9 cellular contexts compared by ENCODE assay signal in genomic region chr1:205344010-205344808, GRCh38. TPM values are rescaled to one million over a fixed set of nuclear protein-coding genes. Genes with fewer than 3 reads are reported as not detected.
DNase-seq lines count a peak whose midpoint lies in the region; ATAC-seq, FAIRE-seq and TF ChIP-seq lines count a peak whose summit lies in the region.
"Had no signal": no experiment of that assay in that cellular context is flagged by ENCODE, and none has a peak within 500 bp of the region (broad histone marks: within the 10 kb centered on the region; RNA-seq: fewer than 3 reads in every experiment).

No MANE protein-coding gene starts in this region.

- no peak for DNase-seq in IMR-90
- DNase-seq in WTC11 (ENCODE audit: low spot score), result peak; percentile 66
- peak; percentile 35 for DNase-seq in central memory CD4-positive, alpha-beta T cell
- peak; percentile 59 for DNase-seq in HepG2 (ENCODE audit: low spot score)
- peak; percentile 18 to 39 for DNase-seq in stimulated activated CD8-positive, alpha-beta memory T cell treated with anti-CD3 and anti-CD28 coated beads, Interleukin-15, amount 100 ng/mL, for 4 hours (ENCODE audit: low read depth in 2 of 2)
- no peak for DNase-seq in ureter (ENCODE audit: low spot score)
- no peak for DNase-seq in cortex of kidney (lab: John Stamatoyannopoulos, UW)

- H3K9me3 ChIP-seq in IMR-90 (ENCODE audit: control insufficient read depth, insufficient read depth, low read length), result no peaks in the 10 kb centered on the region; the same call in 1 of the 2 replicates
- H3K9me3 ChIP-seq in HepG2 (ENCODE audit: low read length), result no peaks in the 10 kb centered on the region

- H2AFZ ChIP-seq in IMR-90 (replicated peaks; ENCODE audit: low read length, poor library complexity), result peak overlapping the region; percentile 68
- no peak overlapping the region for H2AFZ ChIP-seq in HepG2 (ENCODE audit: low read length)

- H3K4me1 Mint-ChIP-seq in WTC11, result peaks cover 32% of the 10 kb centered on the region

- H3K27me3 ChIP-seq in IMR-90 (ENCODE audit: control insufficient read depth, insufficient read depth, low read length), result peaks cover 81% of the 10 kb centered on the region
- peaks cover 16 to 76% of the 10 kb centered on the region in 2 experiments for H3K27me3 ChIP-seq in HepG2 (ENCODE audit: control insufficient read depth in 1 of 2, insufficient read depth in 2 of 2, low read length in 2 of 2)

- no peaks in the 10 kb centered on the region for H3K9me1 ChIP-seq in IMR-90 (ENCODE audit: insufficient read depth, low read length)

- no peak overlapping the region for H2AK5ac ChIP-seq in IMR-90 (ENCODE audit: low read depth, low read length)

- TF ChIP-seq CTCF in IMR-90 (conservative IDR thresholded peaks at IDR 0.05; ENCODE audit: low read depth, low read length) (no peak), WTC11 (IDR thresholded peaks at IDR 0.05) (no peak), HepG2 (CRISPR knock-in tag; IDR thresholded peaks at IDR 0.05) (no peak)

- no TSS peak for BruUV-seq in IMR-90 (replicated peaks; lab: Mats Ljungman, UMichigan)
- BruUV-seq in HepG2 (replicated peaks; lab: Mats Ljungman, UMichigan), result no TSS peak

- H3K4me3 ChIP-seq in IMR-90 (ENCODE audit: insufficient read depth, low read depth, low read length) (no peak overlapping the region; the same call in 1 of the 2 replicates), HepG2 (replicated peaks in 1 of 3; ENCODE audit: insufficient read depth in 1 of 3, low read depth in 2 of 3, low read length in 3 of 3) (peak overlapping the region in 1 of 3 experiments; percentile 52; a peak in 1 of 6 replicates)

- H3K36me3 Mint-ChIP-seq in WTC11, result no peaks in the 10 kb centered on the region

- H3K27ac ChIP-seq in IMR-90 (ENCODE audit: insufficient read depth, low read length), result no peak overlapping the region
- H3K27ac ChIP-seq in HepG2 (ENCODE audit: extremely low read length, insufficient read depth, low read length), result no peak overlapping the region

- intact Hi-C loops in IMR-90 (cut with micrococcal nuclease), result no loop called here
- intact Hi-C loops in HepG2 (cut with micrococcal nuclease; ENCODE audit: unreplicated experiment), result no loop called here

- no peak overlapping the region for H2BK15ac ChIP-seq in IMR-90 (ENCODE audit: low read depth, low read length)

- H3K27ac Mint-ChIP-seq in WTC11, result no peak overlapping the region

- no peak overlapping the region for H3K23ac ChIP-seq in IMR-90 (ENCODE audit: low read depth, low read length)

- no peak overlapping the region for H4K8ac ChIP-seq in IMR-90 (ENCODE audit: low read depth in 2 of 2, low read length in 2 of 2)

- no peak overlapping the region for H4K91ac ChIP-seq in IMR-90 (ENCODE audit: insufficient read depth, low read depth, low read length)

- no peaks in the 10 kb centered on the region for H3K36me3 ChIP-seq in IMR-90 (ENCODE audit: control insufficient read depth, insufficient read depth, low read length)
- H3K36me3 ChIP-seq in HepG2 (replicated peaks in 1 of 2; ENCODE audit: control insufficient read depth in 1 of 2, insufficient read depth in 2 of 2, low read length in 2 of 2), result no peaks in the 10 kb centered on the region

- TF ChIP-seq EP300 in HepG2 (IDR thresholded peaks at IDR 0.05; ENCODE audit: low read depth in 2 of 2, low read length in 2 of 2), result no peak
- no peak for TF ChIP-seq EP300 in HepG2 (CRISPR knock-in tag; IDR thresholded peaks at IDR 0.05; ENCODE audit: borderline replicate concordance)

- H3K4me1 ChIP-seq in IMR-90 (ENCODE audit: control insufficient read depth, insufficient read depth, low read length) (no peaks in the 10 kb centered on the region), HepG2 (ENCODE audit: insufficient read depth, low read length) (peaks cover 9% of the 10 kb centered on the region)

- no peak overlapping the region for H3K56ac ChIP-seq in IMR-90 (ENCODE audit: extremely low read depth, insufficient read depth, low read length)

- POLR2A ChIA-PET in IMR-90 (lab: Charles Lee; ENCODE audit: unreplicated experiment) (no interaction called here), WTC11 (lab: Charles Lee) (no interaction called here), HepG2 (lab: Yijun Ruan, JAX) (no interaction called here)

- TF ChIP-seq RAD21 in IMR-90 (IDR thresholded peaks at IDR 0.05; ENCODE audit: low read length) (no peak), HepG2 (CRISPR knock-in tag; IDR thresholded peaks at IDR 0.05) (no peak)

- H3K4me2 ChIP-seq in IMR-90 (ENCODE audit: low read depth, low read length), result peak overlapping the region; percentile 65; the same call in 1 of the 2 replicates
- peak overlapping the region; percentile 53 for H3K4me2 ChIP-seq in HepG2 (ENCODE audit: low read depth, low read length)

- H3K79me1 ChIP-seq in IMR-90 (ENCODE audit: low read depth in 1 of 2, low read length in 2 of 2), result no peaks in the 10 kb centered on the region

- no peak overlapping the region for H3K9ac ChIP-seq in IMR-90 (ENCODE audit: low read depth, low read length)
- no peak overlapping the region for H3K9ac ChIP-seq in HepG2 (ENCODE audit: insufficient read depth, low read depth, low read length)

- dilution Hi-C loops in IMR-90 (cut with HindIII; ENCODE audit: low sequenced_read_pairs, unreplicated experiment), result no loop called here

- no peaks in the 10 kb centered on the region for H3K79me2 ChIP-seq in HepG2 (ENCODE audit: insufficient read depth, low read length)

- H3K18ac ChIP-seq in IMR-90 (ENCODE audit: low read depth, low read length), result no peak overlapping the region

- H3K4ac ChIP-seq in IMR-90 (ENCODE audit: low read depth, low read length), result no peak overlapping the region

- no peaks in the 10 kb centered on the region for H3K9me3 Mint-ChIP-seq in WTC11

- H2BK5ac ChIP-seq in IMR-90 (ENCODE audit: low read depth, low read length, poor library complexity, severe bottlenecking), result no peak overlapping the region

- no peak for TF ChIP-seq POLR2A in IMR-90 (IDR thresholded peaks at IDR 0.05; ENCODE audit: low read depth, low read length)
- TF ChIP-seq POLR2A in HepG2 (IDR thresholded peaks at IDR 0.05; ENCODE audit: insufficient read depth in 1 of 2, low read depth in 2 of 2, low read length in 2 of 2), result no peak

- H2BK120ac ChIP-seq in IMR-90 (ENCODE audit: low read depth, low read length), result no peak overlapping the region

- 25% methylated on average over 4 of the region's 63 CpGs; no CpG with 5 or more reads in 1 of the 2 experiments for WGBS in IMR-90 (ENCODE audit: extremely low coverage in 2 of 2, insufficient read length in 1 of 2), 2 experiments
- WGBS in HepG2 (ENCODE audit: low lambda C conversion rate), result 3% methylated on average over 7 of the region's 63 CpGs

- H2BK20ac ChIP-seq in IMR-90 (ENCODE audit: low read depth, low read length), result no peak overlapping the region

- H2AK9ac ChIP-seq in IMR-90 (replicated peaks; ENCODE audit: low read depth, low read length, poor library complexity), result no peak overlapping the region

- FAIRE-seq in HepG2 (lab: Jason Lieb, UNC), result no peak
- FAIRE-seq: islet of Langerhans had no signal

- H4K5ac ChIP-seq in IMR-90 (ENCODE audit: low read depth, low read length), result no peak overlapping the region

- H3K14ac ChIP-seq in IMR-90 (replicated peaks; ENCODE audit: low read depth, low read length), result no peak overlapping the region

- peak overlapping the region; percentile 72 for H3K4me3 Mint-ChIP-seq in WTC11

- CTCF ChIA-PET in IMR-90 (lab: Yijun Ruan, JAX), result interaction anchor here (0.9 kb wide), 2 partner anchors 10 to 73 kb away, joined by 3 to 4 read pairs; no protein-coding TSS in a partner anchor
- CTCF ChIA-PET in WTC11 (lab: Charles Lee), result interaction anchor here (1.3 to 3.3 kb wide), 6 partner anchors 8 to 141 kb away, joined by 3 to 20 read pairs (median 8); no protein-coding TSS in a partner anchor
- CTCF ChIA-PET in HepG2 (lab: Yijun Ruan, JAX; ENCODE audit: low intra/inter-chr PET ratio, low total read pairs), result interaction anchor here (1.0 kb wide), 1 partner anchor 9 kb away, joined by 3 read pairs; no protein-coding TSS in a partner anchor

- in situ Hi-C loops in IMR-90 (cut with MboI; ENCODE audit: low sequenced_read_pairs) (no loop called here), HepG2 (cut with HindIII; ENCODE audit: extremely low pct_ligation_motif_present, low pct_unique_long_range_greater_than_20kb) (no loop called here)

- ATAC-seq in IMR-90 (ENCODE audit: low read depth) (peak; percentile 60), WTC11 (peak; percentile 57), HepG2 (peak; percentile 83), GM21526 (IDR thresholded peaks at IDR 0.05; ENCODE audit: low FRiP score, unreplicated experiment) (no peak)

- peaks cover 56% of the 10 kb centered on the region for H3K27me3 Mint-ChIP-seq in WTC11 (ENCODE audit: low read depth)

- H4K20me1 ChIP-seq in IMR-90 (ENCODE audit: insufficient read depth, low read length), result no peaks in the 10 kb centered on the region
- H4K20me1 ChIP-seq in HepG2 (ENCODE audit: insufficient read depth, low read length), result no peaks in the 10 kb centered on the region

RNA-seq across cellular contexts. Expression of gene KLHDC8A, which starts 12.5 kb away (rescaled TPM):
- total RNA-seq in IMR-90 (2012; rRNA removed) (not detected in 2 replicates), WTC11 (2021) (1.6 to 1.7 TPM (median 1.7 TPM) in 3 replicates), HepG2 (2016; rRNA removed; fragmentation: Illumina TruSeq; extraction: Trizol) (not detected in 2 replicates), ureter (not detected)
- polyA plus RNA-seq in IMR-90 (2012; rRNA removed) (not detected in 2 replicates), HepG2 (2011; rRNA removed) (not detected in 2 replicates)
- polyA plus RNA-seq in IMR-90 (2012; cell fraction: cytosol; rRNA removed), result 0.01 TPM in 1 of 2 replicates, not detected in the other
- 0.02 TPM in 1 of 2 replicates, not detected in the other for polyA plus RNA-seq in IMR-90 (2012; cell fraction: nucleus; rRNA removed; ENCODE audit: low replicate concordance)
- total RNA-seq in HepG2 (2016; cell fraction: cytosol; rRNA removed; fragmentation: Illumina TruSeq; extraction: Trizol; ENCODE audit: low read depth), result not detected in 2 replicates
- not detected in 2 replicates for total RNA-seq in HepG2 (2016; cell fraction: insoluble cytoplasmic fraction; rRNA removed; fragmentation: Illumina TruSeq; extraction: Trizol)
- not detected in 2 replicates for total RNA-seq in HepG2 (2016; cell fraction: membrane; rRNA removed; fragmentation: Illumina TruSeq; extraction: Trizol)
- not detected in 2 replicates for total RNA-seq in HepG2 (2016; cell fraction: nucleus; rRNA removed; fragmentation: Illumina TruSeq; extraction: Trizol)
- polyA plus RNA-seq in HepG2 (2011; cell fraction: cytosol; rRNA removed), result not detected in 2 replicates
- not detected in 2 replicates for polyA plus RNA-seq in HepG2 (2011; cell fraction: nucleus; rRNA removed)
- polyA plus RNA-seq in HepG2 (2012), result not detected in 2 replicates
- not detected in 2 replicates for polyA plus RNA-seq in HepG2 (2016; cell fraction: cytosol; fragmentation: Illumina TruSeq; extraction: Trizol; ENCODE audit: low read depth)
- polyA plus RNA-seq in HepG2 (2016; cell fraction: insoluble cytoplasmic fraction; fragmentation: Illumina TruSeq; extraction: Trizol; ENCODE audit: low read depth), result not detected in 2 replicates
- polyA plus RNA-seq in HepG2 (2016; cell fraction: membrane; fragmentation: Illumina TruSeq; extraction: Trizol; ENCODE audit: low read depth), result not detected in 2 replicates
- polyA plus RNA-seq in HepG2 (2016; cell fraction: nucleus; fragmentation: Illumina TruSeq; extraction: Trizol; ENCODE audit: insufficient read depth, low read depth), result not detected in 2 replicates
- 0.77 TPM in 1 of 2 replicates, not detected in the other for polyA minus RNA-seq in HepG2 (2011; rRNA and poly(A)+ RNA removed; ENCODE audit: low replicate concordance)
- not detected in 2 replicates for polyA minus RNA-seq in HepG2 (2011; cell fraction: cytosol; rRNA and poly(A)+ RNA removed)
- not detected in 2 replicates for polyA minus RNA-seq in HepG2 (2011; cell fraction: nucleus; rRNA and poly(A)+ RNA removed)

RNA-seq across cellular contexts. Expression of gene NUAK2, which starts 22.7 kb away (rescaled TPM):
- total RNA-seq in IMR-90 (2012; rRNA removed), result 7.2 and 8.1 TPM in 2 replicates
- polyA plus RNA-seq in IMR-90 (2012; rRNA removed), result 17.6 and 18.7 TPM in 2 replicates
- 12.3 and 18.8 TPM in 2 replicates for polyA plus RNA-seq in IMR-90 (2012; cell fraction: cytosol; rRNA removed)
- polyA plus RNA-seq in IMR-90 (2012; cell fraction: nucleus; rRNA removed; ENCODE audit: low replicate concordance), result 22.8 and 32.1 TPM in 2 replicates
- total RNA-seq in WTC11 (2021), result 8.7 to 10.8 TPM (median 10.8 TPM) in 3 replicates
- total RNA-seq in HepG2 (2016; rRNA removed; fragmentation: Illumina TruSeq; extraction: Trizol), result 1.1 and 1.2 TPM in 2 replicates
- 0.10 and 0.18 TPM in 2 replicates for total RNA-seq in HepG2 (2016; cell fraction: cytosol; rRNA removed; fragmentation: Illumina TruSeq; extraction: Trizol; ENCODE audit: low read depth)
- 0.79 and 1.1 TPM in 2 replicates for total RNA-seq in HepG2 (2016; cell fraction: insoluble cytoplasmic fraction; rRNA removed; fragmentation: Illumina TruSeq; extraction: Trizol)
- total RNA-seq in HepG2 (2016; cell fraction: membrane; rRNA removed; fragmentation: Illumina TruSeq; extraction: Trizol), result 0.65 and 0.71 TPM in 2 replicates
- 1.5 and 1.6 TPM in 2 replicates for total RNA-seq in HepG2 (2016; cell fraction: nucleus; rRNA removed; fragmentation: Illumina TruSeq; extraction: Trizol)
- polyA plus RNA-seq in HepG2 (2011; rRNA removed), result 0.68 and 0.75 TPM in 2 replicates
- 0.47 and 0.54 TPM in 2 replicates for polyA plus RNA-seq in HepG2 (2011; cell fraction: cytosol; rRNA removed)
- 1.2 TPM in 2 replicates for polyA plus RNA-seq in HepG2 (2011; cell fraction: nucleus; rRNA removed)
- 0.35 and 0.38 TPM in 2 replicates for polyA plus RNA-seq in HepG2 (2012)
- 0.17 and 0.19 TPM in 2 replicates for polyA plus RNA-seq in HepG2 (2016; cell fraction: cytosol; fragmentation: Illumina TruSeq; extraction: Trizol; ENCODE audit: low read depth)
- 0.99 and 1.4 TPM in 2 replicates for polyA plus RNA-seq in HepG2 (2016; cell fraction: insoluble cytoplasmic fraction; fragmentation: Illumina TruSeq; extraction: Trizol; ENCODE audit: low read depth)
- 0.41 and 0.78 TPM in 2 replicates for polyA plus RNA-seq in HepG2 (2016; cell fraction: membrane; fragmentation: Illumina TruSeq; extraction: Trizol; ENCODE audit: low read depth)
- 2.5 and 3.1 TPM in 2 replicates for polyA plus RNA-seq in HepG2 (2016; cell fraction: nucleus; fragmentation: Illumina TruSeq; extraction: Trizol; ENCODE audit: insufficient read depth, low read depth)
- polyA minus RNA-seq in HepG2 (2011; rRNA and poly(A)+ RNA removed; ENCODE audit: low replicate concordance), result 1.7 and 4.8 TPM in 2 replicates
- 0.89 and 1.3 TPM in 2 replicates for polyA minus RNA-seq in HepG2 (2011; cell fraction: cytosol; rRNA and poly(A)+ RNA removed)
- 1.2 and 1.7 TPM in 2 replicates for polyA minus RNA-seq in HepG2 (2011; cell fraction: nucleus; rRNA and poly(A)+ RNA removed)
- 0.96 TPM for total RNA-seq in ureter

Comparison
In these comparisons a context has a peak if more than half of its experiments do, and no peak if none do; other contexts are left out.
1. DNase-seq: peak in WTC11 (single experiment), central memory CD4-positive, alpha-beta T cell (single experiment), HepG2 (single experiment) and stimulated activated CD8-positive, alpha-beta memory T cell treated with anti-CD3 and anti-CD28 coated beads, Interleukin-15, amount 100 ng/mL, for 4 hours (2 of 2); none in IMR-90 (single experiment), ureter (single experiment) and cortex of kidney (single experiment).